ENCODE assay signal across 8 cellular contexts in the genomic region with DNA sequence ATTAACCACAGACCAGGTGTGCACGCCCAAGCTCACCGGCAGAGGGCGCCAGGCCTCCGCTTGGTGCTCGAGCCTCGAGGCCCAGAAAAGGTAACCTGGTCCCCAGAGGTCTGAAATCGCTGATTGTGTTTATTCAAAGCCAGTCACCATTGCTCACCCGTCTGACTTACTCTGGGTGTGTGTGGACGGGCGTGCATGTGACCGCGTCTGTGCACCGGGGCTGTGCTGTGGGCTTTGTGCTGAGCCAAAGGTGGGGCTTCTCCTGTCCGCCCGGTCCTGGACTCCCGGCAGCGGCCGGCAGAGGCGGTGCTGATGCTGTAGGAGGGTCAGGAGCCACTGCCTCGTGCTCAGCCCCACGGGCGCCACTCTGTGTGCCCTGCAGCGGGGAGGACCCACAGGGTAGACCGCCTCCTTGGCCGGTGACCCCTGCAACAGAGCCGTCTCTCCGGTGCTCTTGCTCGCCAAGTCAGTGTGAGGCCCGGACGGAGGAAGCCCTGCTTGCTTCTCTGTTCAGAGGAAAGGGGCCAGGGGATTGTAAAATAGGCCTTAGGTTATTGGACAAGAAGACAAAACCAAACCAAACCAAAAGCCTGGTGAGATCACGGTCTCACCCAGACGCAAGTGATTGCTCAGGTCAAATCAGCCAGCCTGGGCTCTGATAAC. TPM values are rescaled to one million over a fixed set of nuclear protein-coding genes. Genes with fewer than 3 reads are reported as not detected.
DNase-seq lines count a peak whose midpoint lies in the region; ATAC-seq and TF ChIP-seq lines count a peak whose summit lies in the region.

No MANE protein-coding gene starts in this region.

- peak; percentile 76 to 84 for TF ChIP-seq EP300 in tibial nerve (IDR thresholded peaks at IDR 0.05)

- no peak overlapping the region for H3K9ac ChIP-seq in parathyroid adenoma

- H3K4me3 Mint-ChIP-seq in activated naive CD8-positive, alpha-beta T cell: peak overlapping the region; percentile 75

- no peaks in the 10 kb centered on the region for H3K9me3 Mint-ChIP-seq in activated naive CD8-positive, alpha-beta T cell (ENCODE audit: low read depth)

- H3K9me3 ChIP-seq in cardiac muscle cell (ENCODE audit: low read depth): no peaks in the 10 kb centered on the region
- H3K9me3 ChIP-seq in parathyroid adenoma (ENCODE audit: control insufficient read depth, low read length): no peaks in the 10 kb centered on the region
- no peaks in the 10 kb centered on the region for H3K9me3 ChIP-seq in tibial nerve

- TF ChIP-seq CTCF in HFF-Myc (IDR thresholded peaks at IDR 0.05; ENCODE audit: low read depth, low read length, missing control alignments) (peak; percentile 97), cardiac muscle cell (IDR thresholded peaks at IDR 0.05; ENCODE audit: low read depth, low read length) (peak; percentile 96), parathyroid adenoma (IDR thresholded peaks at IDR 0.05) (peak; percentile 91), tibial nerve (IDR thresholded peaks at IDR 0.05) (peak; percentile 92 to 100 (median 96))

- H3K27ac Mint-ChIP-seq in activated naive CD8-positive, alpha-beta T cell: peak overlapping the region; percentile 79

- no peak overlapping the region for H3K4me3 ChIP-seq in HFF-Myc (replicated peaks; ENCODE audit: low read depth, low read length)
- H3K4me3 ChIP-seq in cardiac muscle cell: no peak overlapping the region
- H3K4me3 ChIP-seq in parathyroid adenoma (ENCODE audit: low read depth, low read length): no peak overlapping the region
- peak overlapping the region in 2 of 4 donors; percentile 33 to 37 for H3K4me3 ChIP-seq in tibial nerve

- H2AFZ ChIP-seq in parathyroid adenoma: peak overlapping the region; percentile 72

- H3K36me3 ChIP-seq in cardiac muscle cell (no peaks in the 10 kb centered on the region), parathyroid adenoma (ENCODE audit: control insufficient read depth, insufficient read depth, low read length) (no peaks in the 10 kb centered on the region), tibial nerve (no peaks in the 10 kb centered on the region)

- peaks cover 58% of the 10 kb centered on the region for H3K4me1 Mint-ChIP-seq in activated naive CD8-positive, alpha-beta T cell (ENCODE audit: low read depth)

- no peak for TF ChIP-seq POLR2A in tibial nerve (IDR thresholded peaks at IDR 0.05)

- H3K27me3 ChIP-seq in cardiac muscle cell: no peaks in the 10 kb centered on the region
- no peaks in the 10 kb centered on the region for H3K27me3 ChIP-seq in parathyroid adenoma (ENCODE audit: control insufficient read depth, insufficient read depth, low read length)
- no peaks in the 10 kb centered on the region for H3K27me3 ChIP-seq in tibial nerve

- H3K27ac ChIP-seq in cardiac muscle cell (no peak overlapping the region), parathyroid adenoma (peak overlapping the region; percentile 24), tibial nerve (peak overlapping the region; percentile 79 to 98 (median 88))

- H3K4me2 ChIP-seq in parathyroid adenoma (ENCODE audit: low read length): peak overlapping the region; percentile 52

- H3K4me1 ChIP-seq in cardiac muscle cell (ENCODE audit: low read depth) (peaks cover 22% of the 10 kb centered on the region), parathyroid adenoma (no peaks in the 10 kb centered on the region), tibial nerve (peaks cover 0 to 83% (median 51%) of the 10 kb centered on the region in 4 donors)

- 15% methylated on average over 24 to 31 of the region's 32 CpGs for WGBS in tibial nerve, 2 donors

- H3K36me3 Mint-ChIP-seq in activated naive CD8-positive, alpha-beta T cell: no peaks in the 10 kb centered on the region

- H3K27me3 Mint-ChIP-seq in activated naive CD8-positive, alpha-beta T cell: no peaks in the 10 kb centered on the region

- H3K79me2 ChIP-seq in parathyroid adenoma: no peaks in the 10 kb centered on the region

- DNase-seq in GM04504 (ENCODE audit: low read depth) (peak; percentile 40), HFF-Myc (ENCODE audit: extremely low read depth, low read depth) (peak; percentile 55), NAMALWA (ENCODE audit: low spot score) (peak; percentile 95), cardiac muscle cell (ENCODE audit: low read depth in 1 of 2, low spot score in 1 of 2) (peak; percentile 86 to 92), tibial nerve (ENCODE audit: low spot score in 2 of 2) (peak; percentile 86 to 90)

- ATAC-seq in SK-N-SH treated with all-trans-retinoic acid at 6 μM for 48 hours: peak; percentile 80

TF ChIP-seq in SK-N-SH treated with all-trans-retinoic acid at 6 μM for 48 hours, 23 proteins besides CTCF, POLR2A, EP300 and RAD21 (continues in another document):
- TF ChIP-seq GLIS3 (CRISPR knock-in tag; IDR thresholded peaks at IDR 0.05) (no peak), PATZ1 (CRISPR knock-in tag; IDR thresholded peaks at IDR 0.05; ENCODE audit: borderline replicate concordance) (no peak), BACH2 (CRISPR knock-in tag; IDR thresholded peaks at IDR 0.05; ENCODE audit: borderline replicate concordance) (no peak), TOX (CRISPR knock-in tag; IDR thresholded peaks at IDR 0.05; ENCODE audit: borderline replicate concordance) (no peak), TCF4 (CRISPR knock-in tag; IDR thresholded peaks at IDR 0.05; ENCODE audit: borderline replicate concordance) (no peak), SNAI2 (CRISPR knock-in tag; IDR thresholded peaks at IDR 0.05) (no peak), CSDC2 (CRISPR knock-in tag; IDR thresholded peaks at IDR 0.05) (no peak), ZFP30 (CRISPR knock-in tag; IDR thresholded peaks at IDR 0.05) (no peak)
- TF ChIP-seq, protein P1, sequence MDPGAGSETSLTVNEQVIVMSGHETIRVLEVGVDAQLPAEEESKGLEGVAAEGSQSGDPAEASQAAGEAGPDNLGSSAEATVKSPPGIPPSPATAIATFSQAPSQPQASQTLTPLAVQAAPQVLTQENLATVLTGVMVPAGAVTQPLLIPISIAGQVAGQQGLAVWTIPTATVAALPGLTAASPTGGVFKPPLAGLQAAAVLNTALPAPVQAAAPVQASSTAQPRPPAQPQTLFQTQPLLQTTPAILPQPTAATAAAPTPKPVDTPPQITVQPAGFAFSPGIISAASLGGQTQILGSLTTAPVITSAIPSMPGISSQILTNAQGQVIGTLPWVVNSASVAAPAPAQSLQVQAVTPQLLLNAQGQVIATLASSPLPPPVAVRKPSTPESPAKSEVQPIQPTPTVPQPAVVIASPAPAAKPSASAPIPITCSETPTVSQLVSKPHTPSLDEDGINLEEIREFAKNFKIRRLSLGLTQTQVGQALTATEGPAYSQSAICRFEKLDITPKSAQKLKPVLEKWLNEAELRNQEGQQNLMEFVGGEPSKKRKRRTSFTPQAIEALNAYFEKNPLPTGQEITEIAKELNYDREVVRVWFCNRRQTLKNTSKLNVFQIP (CRISPR knock-in tag; IDR thresholded peaks at IDR 0.05; ENCODE audit: borderline replicate concordance, low read depth): no peak
- TF ChIP-seq, protein P2, sequence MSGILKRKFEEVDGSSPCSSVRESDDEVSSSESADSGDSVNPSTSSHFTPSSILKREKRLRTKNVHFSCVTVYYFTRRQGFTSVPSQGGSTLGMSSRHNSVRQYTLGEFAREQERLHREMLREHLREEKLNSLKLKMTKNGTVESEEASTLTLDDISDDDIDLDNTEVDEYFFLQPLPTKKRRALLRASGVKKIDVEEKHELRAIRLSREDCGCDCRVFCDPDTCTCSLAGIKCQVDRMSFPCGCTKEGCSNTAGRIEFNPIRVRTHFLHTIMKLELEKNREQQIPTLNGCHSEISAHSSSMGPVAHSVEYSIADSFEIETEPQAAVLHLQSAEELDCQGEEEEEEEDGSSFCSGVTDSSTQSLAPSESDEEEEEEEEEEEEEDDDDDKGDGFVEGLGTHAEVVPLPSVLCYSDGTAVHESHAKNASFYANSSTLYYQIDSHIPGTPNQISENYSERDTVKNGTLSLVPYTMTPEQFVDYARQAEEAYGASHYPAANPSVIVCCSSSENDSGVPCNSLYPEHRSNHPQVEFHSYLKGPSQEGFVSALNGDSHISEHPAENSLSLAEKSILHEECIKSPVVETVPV (CRISPR knock-in tag; IDR thresholded peaks at IDR 0.05): no peak

RNA-seq across cellular contexts. Expression of gene BTG2, which starts 32.0 kb away (rescaled TPM):
- total RNA-seq in cardiac muscle cell (45.6 and 57.9 TPM in 2 replicates), tibial nerve (100 to 1,000 TPM; 153 to 208 (median 177) TPM)
- polyA plus RNA-seq in cardiac muscle cell: 64.2 and 66.0 TPM in 2 replicates

RNA-seq across cellular contexts. Expression of gene CHIT1, which starts 43.9 kb away (rescaled TPM):
- total RNA-seq in cardiac muscle cell: 0.03 TPM in 1 of 2 replicates, not detected in the other
- polyA plus RNA-seq in cardiac muscle cell: not detected in 2 replicates
- under 1 TPM in 2 of 4 donors, not detected in 2; 0.39 to 0.42 TPM for total RNA-seq in tibial nerve

Comparison
In these comparisons a context has a peak if more than half of its experiments do, and no peak if none do; other contexts are left out.
1. DNase-seq: peak in every context shown above with its lines; median percentile 95 in NAMALWA; 89 in cardiac muscle cell; 88 in tibial nerve; 55 in HFF-Myc; 40 in GM04504.